23 cellular contexts compared by ENCODE assay signal in genomic region chr11:61743486-61744095, GRCh38.
"Had no signal": no experiment of that assay in that cellular context is flagged by ENCODE, and none has a peak within 500 bp of the region (broad histone marks: within the 10 kb centered on the region; RNA-seq: fewer than 3 reads in every experiment).

No MANE protein-coding gene starts in this region.

- H3K4me2 ChIP-seq: KMS-11 had no signal

- FAIRE-seq: RCC 7860 had no signal

- DNase-seq: Kasumi-1; MM.1S; NCI-H1092 treated with DMSO at 0.1 percent for 48 hours; NCI-H1436; NCI-H187; NCI-H2029; NCI-H2081 treated with DMSO at 0.1 percent for 48 hours; NCI-H2171; NCI-H226; NCI-H446; NCI-H510A; NCI-H524 treated with DMSO at 0.1 percent for 48 hours; NCI-H69; NCI-H774; NK-92 treated with Interleukin-12 subunit alpha and Interleukin-12 subunit beta, amount 100 ng/mL, for 24 hours; OCI-M1; Right ventricle myocardium superior; RPMI8226; SIG-M5 had no signal

- H3K9ac ChIP-seq: KMS-11 had no signal

- H3K27me3 ChIP-seq: SJSA1 had no signal

- H3K27ac ChIP-seq: KMS-11, SJSA1, SK-N-MC had no signal

- H3K4me3 ChIP-seq: SJSA1, SK-N-MC had no signal
